In the genomic region with DNA sequence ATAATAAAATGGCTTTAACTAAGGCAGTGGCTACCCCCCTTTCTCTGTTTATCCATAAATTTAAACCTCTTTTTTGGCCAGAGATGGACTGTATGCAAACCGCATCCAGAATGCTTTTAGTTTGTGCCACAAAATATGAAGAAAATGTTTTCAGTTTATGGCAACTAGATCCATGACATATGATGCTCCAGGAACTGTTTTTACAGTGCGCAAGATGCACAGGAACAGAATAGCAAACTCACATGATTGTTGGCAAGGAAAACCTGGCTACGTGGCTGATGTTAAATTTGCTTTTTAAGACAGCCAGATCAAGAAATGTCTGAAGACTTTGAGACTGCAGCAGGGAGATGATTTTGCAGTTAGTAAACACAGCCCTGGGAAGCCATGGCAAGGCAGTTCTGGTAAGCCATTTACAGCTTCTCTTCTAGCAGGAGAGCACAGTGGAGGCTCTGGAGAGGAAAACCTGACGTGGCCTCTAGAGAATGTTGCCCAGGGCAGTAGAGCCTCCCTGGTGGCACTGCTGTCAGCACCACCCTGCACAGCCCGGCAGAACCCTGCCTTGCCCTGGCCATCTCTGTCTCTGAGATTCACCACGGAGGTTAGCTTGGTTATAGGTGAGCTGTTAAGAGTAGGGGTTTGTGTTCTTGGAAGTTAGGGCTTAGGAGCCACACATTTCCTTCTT, we compare ENCODE assay signal across 8 cellular contexts.
DNase-seq lines count a peak whose midpoint lies in the region; ATAC-seq and TF ChIP-seq lines count a peak whose summit lies in the region.

No MANE protein-coding gene starts in this region.

- H3K27ac ChIP-seq in CD4-positive, alpha-beta memory T cell (ENCODE audit: low read depth, low read length), result peak overlapping the region; percentile 39
- H3K27ac ChIP-seq in RWPE2 (ENCODE audit: poor library complexity, severe bottlenecking), result no peak overlapping the region
- H3K27ac ChIP-seq in cingulate gyrus (ENCODE audit: low read depth, low read length), result peak overlapping the region; percentile 51

- H3K36me3 Mint-ChIP-seq in CD4-positive, alpha-beta memory T cell, result peaks cover 0 to 3% of the 10 kb centered on the region in 2 donors
- H3K36me3 Mint-ChIP-seq in naive B cell, result no peaks in the 10 kb centered on the region

- POLR2A ChIA-PET in CD4-positive, alpha-beta memory T cell (lab: Charles Lee; ENCODE audit: partially characterized antibody), result interaction anchor here (0.6 to 1.1 kb wide), 2 partner anchors 9 to 298 kb away, joined by 3 read pairs; no protein-coding TSS in a partner anchor

- no peaks in the 10 kb centered on the region for H3K36me3 ChIP-seq in CD4-positive, alpha-beta memory T cell (ENCODE audit: insufficient read depth, low read length)
- H3K36me3 ChIP-seq in RWPE2 (ENCODE audit: low read depth), result no peaks in the 10 kb centered on the region

- no peak for DNase-seq in CD4-positive, alpha-beta memory T cell
- DNase-seq in RWPE2 (ENCODE audit: low spot score), result no peak
- no peak for DNase-seq in naive B cell
- no peak for DNase-seq in midbrain (lab: John Stamatoyannopoulos, UW)
- DNase-seq in NCI-H1417 treated with DMSO at 0.1 percent for 48 hours (lab: John Stamatoyannopoulos, UW), result no peak
- no peak for DNase-seq in posterior vena cava (ENCODE audit: low spot score)

- H3K4me3 Mint-ChIP-seq in CD4-positive, alpha-beta memory T cell, result peak overlapping the region; percentile 66 to 89 (median 82)
- peak overlapping the region; percentile 16 to 62 (median 44) for H3K4me3 Mint-ChIP-seq in naive B cell

- no peaks in the 10 kb centered on the region for H3K9me3 Mint-ChIP-seq in CD4-positive, alpha-beta memory T cell
- H3K9me3 Mint-ChIP-seq in naive B cell, result peaks cover 0 to 2% (median 0%) of the 10 kb centered on the region in 7 donors

- TF ChIP-seq CTCF in RWPE2 (IDR thresholded peaks at IDR 0.05; ENCODE audit: poor library complexity, severe bottlenecking), result no peak

- ATAC-seq in RWPE2 (ENCODE audit: low read depth) (peak; percentile 96), naive B cell (ENCODE audit: low read depth in 2 of 2) (no peak), GM21723 (IDR thresholded peaks at IDR 0.05; ENCODE audit: unreplicated experiment) (no peak)

- no peaks in the 10 kb centered on the region for H3K27me3 ChIP-seq in CD4-positive, alpha-beta memory T cell (ENCODE audit: insufficient read depth, low read length)
- H3K27me3 ChIP-seq in RWPE2 (ENCODE audit: insufficient read depth, poor library complexity, severe bottlenecking), result no peaks in the 10 kb centered on the region

- peak overlapping the region; percentile 19 to 23 for H3K4me3 ChIP-seq in CD4-positive, alpha-beta memory T cell (ENCODE audit: low read length in 2 of 2)
- peak overlapping the region; percentile 25 for H3K4me3 ChIP-seq in RWPE2 (ENCODE audit: severe bottlenecking)

- intact Hi-C loops in CD4-positive, alpha-beta memory T cell (cut with micrococcal nuclease), result no loop called here
- intact Hi-C loops in posterior vena cava (cut with DNase I), result no loop called here

- H3K4me1 ChIP-seq in CD4-positive, alpha-beta memory T cell (ENCODE audit: insufficient read depth, low read length), result peaks cover 67% of the 10 kb centered on the region
- H3K4me1 ChIP-seq in RWPE2 (ENCODE audit: insufficient read depth, poor library complexity, severe bottlenecking), result peaks cover 12% of the 10 kb centered on the region

- H3K27me3 Mint-ChIP-seq in CD4-positive, alpha-beta memory T cell, result no peaks in the 10 kb centered on the region
- H3K27me3 Mint-ChIP-seq in naive B cell, result no peaks in the 10 kb centered on the region

- CTCF ChIA-PET in CD4-positive, alpha-beta memory T cell (lab: Charles Lee; ENCODE audit: partially characterized antibody), result no interaction called here

- no peaks in the 10 kb centered on the region for H3K9me3 ChIP-seq in CD4-positive, alpha-beta memory T cell (ENCODE audit: control insufficient read depth in 1 of 2, low read length in 2 of 2)
- no peaks in the 10 kb centered on the region for H3K9me3 ChIP-seq in RWPE2 (ENCODE audit: severe bottlenecking)

- peak overlapping the region in 6 of 7 donors; percentile 14 to 86 (median 74) for H3K27ac Mint-ChIP-seq in CD4-positive, alpha-beta memory T cell
- peak overlapping the region in 3 of 6 donors; percentile 40 to 67 (median 56) for H3K27ac Mint-ChIP-seq in naive B cell

- peaks cover 65 to 95% (median 79%) of the 10 kb centered on the region in 4 donors for H3K4me1 Mint-ChIP-seq in CD4-positive, alpha-beta memory T cell
- peaks cover 72 to 85% (median 83%) of the 10 kb centered on the region in 3 donors for H3K4me1 Mint-ChIP-seq in naive B cell
